In the genomic region with DNA sequence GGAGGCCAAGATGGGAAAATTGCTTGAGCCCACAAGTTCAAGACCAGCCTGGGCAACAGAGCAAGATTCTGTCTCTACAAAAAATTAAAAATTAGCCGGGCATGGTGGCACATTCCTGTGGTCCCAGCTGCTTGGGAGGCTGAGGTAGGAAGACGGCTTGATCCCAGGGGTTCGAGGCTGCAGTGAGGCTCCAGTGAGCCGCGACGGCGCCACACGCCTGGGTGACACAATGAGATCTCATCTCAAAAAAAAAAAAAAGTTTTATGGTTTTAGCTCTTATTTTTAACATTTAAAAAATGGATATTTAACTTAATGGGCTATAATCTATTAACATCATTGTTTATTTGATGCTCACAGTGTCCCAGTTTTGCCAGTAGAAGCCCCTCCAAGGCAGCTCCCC, we compare ENCODE assay signal across 24 cellular contexts.
"Had no signal": no experiment of that assay in that cellular context is flagged by ENCODE, and none has a peak within 500 bp of the region (broad histone marks: within the 10 kb centered on the region; RNA-seq: fewer than 3 reads in every experiment).

No MANE protein-coding gene starts in this region.

- DNase-seq: activated CD4-positive, alpha-beta memory T cell treated with anti-CD3 and anti-CD28 coated beads, Interleukin-2, amount 10 ng/mL, durations not matched to agents 7 days and 5 days; activated CD4-positive, alpha-beta T cell treated with anti-CD3 and anti-CD28 coated beads, Interleukin-2, amount 10 ng/mL, durations not matched to agents 24 days and 14 days; activated effector memory CD4-positive, alpha-beta T cell treated with Interleukin-2 at 50 U/mL for 16 hours; activated naive CD4-positive, alpha-beta T cell treated with anti-CD3 and anti-CD28 coated beads, Interleukin-2, amount 10 ng/mL, durations not matched to agents 7 days and 5 days; activated T-cell treated with anti-CD3 and anti-CD28 coated beads, Interleukin-2, amount 50 U/mL, for 1 hour; amygdala; cortex of kidney; heart left ventricle; islet precursor cell; left colon; occipital lobe; posterior cingulate gyrus; small intestine; stimulated activated CD4-positive, alpha-beta T cell treated with anti-CD3 and anti-CD28 coated beads, Interleukin-2, amount 100 ng/mL, for 24 hours; stomach had no signal

- H3K4me3 ChIP-seq: gastroesophageal sphincter, heart left ventricle, stomach, suprapubic skin, tibial nerve had no signal

- H3K9me3 Mint-ChIP-seq: activated CD4-positive, alpha-beta memory T cell treated with anti-CD3 and anti-CD28 coated beads, Interleukin-2, amount 10 ng/mL, durations not matched to agents 7 days and 5 days; activated CD4-positive, alpha-beta T cell treated with anti-CD3 and anti-CD28 coated beads, Interleukin-2, amount 10 ng/mL, durations not matched to agents 24 days and 14 days; activated naive CD4-positive, alpha-beta T cell treated with anti-CD3 and anti-CD28 coated beads, Interleukin-2, amount 10 ng/mL, durations not matched to agents 7 days and 5 days; memory B cell; neural crest cell; stimulated activated memory B cell treated with anti-CD40 and anti-IgM and Interleukin-4, amounts not matched to agents 10 μg/mL and 1 μg/mL and 100 μg/mL, for 72 hours had no signal

- H3K36me3 ChIP-seq: gastroesophageal sphincter, heart left ventricle, stomach, suprapubic skin, tibial nerve had no signal

- ATAC-seq: activated CD4-positive, CD25-positive, alpha-beta regulatory T cell treated with anti-CD3 and anti-CD28 coated beads, Interleukin-2, amount 50 U/mL, for 24 hours; gastroesophageal sphincter; heart left ventricle; left colon; sciatic nerve; stimulated activated memory B cell treated with anti-CD40 and anti-IgM and Interleukin-4, amounts not matched to agents 10 μg/mL and 1 μg/mL and 100 μg/mL, for 72 hours had no signal

- H3K27me3 Mint-ChIP-seq: activated CD4-positive, alpha-beta memory T cell treated with anti-CD3 and anti-CD28 coated beads, Interleukin-2, amount 10 ng/mL, durations not matched to agents 7 days and 5 days; activated CD4-positive, alpha-beta T cell treated with anti-CD3 and anti-CD28 coated beads, Interleukin-2, amount 10 ng/mL, durations not matched to agents 24 days and 14 days; activated naive CD4-positive, alpha-beta T cell treated with anti-CD3 and anti-CD28 coated beads, Interleukin-2, amount 10 ng/mL, durations not matched to agents 7 days and 5 days; memory B cell; stimulated activated memory B cell treated with anti-CD40 and anti-IgM and Interleukin-4, amounts not matched to agents 10 μg/mL and 1 μg/mL and 100 μg/mL, for 72 hours had no signal

- H3K36me3 Mint-ChIP-seq: stimulated activated memory B cell treated with anti-CD40 and anti-IgM and Interleukin-4, amounts not matched to agents 10 μg/mL and 1 μg/mL and 100 μg/mL, for 72 hours had no signal

- H3K4me1 ChIP-seq: gastroesophageal sphincter, suprapubic skin had no signal

- H3K4me3 Mint-ChIP-seq: activated CD4-positive, alpha-beta memory T cell treated with anti-CD3 and anti-CD28 coated beads, Interleukin-2, amount 10 ng/mL, durations not matched to agents 7 days and 5 days; activated CD4-positive, alpha-beta T cell treated with anti-CD3 and anti-CD28 coated beads, Interleukin-2, amount 10 ng/mL, durations not matched to agents 24 days and 14 days; activated naive CD4-positive, alpha-beta T cell treated with anti-CD3 and anti-CD28 coated beads, Interleukin-2, amount 10 ng/mL, durations not matched to agents 7 days and 5 days; memory B cell; neural crest cell; stimulated activated memory B cell treated with anti-CD40 and anti-IgM and Interleukin-4, amounts not matched to agents 10 μg/mL and 1 μg/mL and 100 μg/mL, for 72 hours had no signal

- H3K27ac Mint-ChIP-seq: activated CD4-positive, alpha-beta memory T cell treated with anti-CD3 and anti-CD28 coated beads, Interleukin-2, amount 10 ng/mL, durations not matched to agents 7 days and 5 days; activated CD4-positive, alpha-beta T cell treated with anti-CD3 and anti-CD28 coated beads, Interleukin-2, amount 10 ng/mL, durations not matched to agents 24 days and 14 days; activated naive CD4-positive, alpha-beta T cell treated with anti-CD3 and anti-CD28 coated beads, Interleukin-2, amount 10 ng/mL, durations not matched to agents 7 days and 5 days; memory B cell; stimulated activated memory B cell treated with anti-CD40 and anti-IgM and Interleukin-4, amounts not matched to agents 10 μg/mL and 1 μg/mL and 100 μg/mL, for 72 hours had no signal

- H3K9me3 ChIP-seq: gastroesophageal sphincter, heart left ventricle, stomach, suprapubic skin, tibial nerve had no signal

- H3K27ac ChIP-seq: epithelial cell of prostate, gastroesophageal sphincter, heart left ventricle, stomach, suprapubic skin, tibial nerve had no signal

- H3K27me3 ChIP-seq: gastroesophageal sphincter, heart left ventricle, stomach, suprapubic skin, tibial nerve had no signal
